Comparison of ENCODE assay signal across 21 cellular contexts in the genomic region with DNA sequence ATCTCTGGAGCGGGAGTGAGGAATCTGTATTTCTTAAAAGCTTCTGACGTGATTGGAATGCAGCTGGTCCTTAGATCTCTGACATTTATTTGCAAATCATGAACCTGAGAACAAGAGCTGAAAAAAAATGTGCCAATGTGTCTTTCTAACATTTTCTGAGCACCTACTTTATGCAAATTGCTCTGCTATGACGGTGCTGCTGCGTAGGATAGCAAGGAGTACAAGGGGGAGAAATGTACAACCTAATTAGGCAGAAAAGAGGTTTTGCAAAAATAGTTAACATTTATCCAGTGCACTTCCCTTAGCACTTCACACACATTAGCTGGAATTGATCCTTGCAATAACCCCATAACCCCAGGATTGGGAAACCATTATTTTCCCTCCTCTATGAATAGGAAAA.
A peak's percentile ranks its signal among the peaks of the same experiment; 100 is the strongest.
DNase-seq lines count a peak whose midpoint lies in the region; ATAC-seq and TF ChIP-seq lines count a peak whose summit lies in the region.
"Had no signal": no experiment of that assay in that cellular context is flagged by ENCODE, and none has a peak within 500 bp of the region (broad histone marks: within the 10 kb centered on the region; RNA-seq: fewer than 3 reads in every experiment).

No MANE protein-coding gene starts in this region.

- H3K27me3 Mint-ChIP-seq in HFFc6 (ENCODE audit: insufficient read depth), result peaks cover 20% of the 10 kb centered on the region; the same call in 1 of the 2 replicates
- H3K27me3 Mint-ChIP-seq: CD4-positive, CD25-positive, alpha-beta regulatory T cell; CD8-positive, alpha-beta memory T cell had no signal

- no peak overlapping the region for H3K27ac Mint-ChIP-seq in HFFc6
- H3K27ac Mint-ChIP-seq: CD14-positive monocyte; CD4-positive, alpha-beta memory T cell; CD4-positive, CD25-positive, alpha-beta regulatory T cell; CD8-positive, alpha-beta memory T cell had no signal

- H3K9me3 Mint-ChIP-seq in HFFc6, result no peaks in the 10 kb centered on the region
- H3K9me3 Mint-ChIP-seq: CD4-positive, alpha-beta memory T cell; CD8-positive, alpha-beta memory T cell had no signal

- peak overlapping the region; percentile 38 for H3K27ac ChIP-seq in caudate nucleus (ENCODE audit: low read depth, low read length)
- H3K27ac ChIP-seq: BLaER1 had no signal

- no peak for TF ChIP-seq CTCF in HFFc6 (IDR thresholded peaks at IDR 0.05)

- H3K36me3 Mint-ChIP-seq in HFFc6 (ENCODE audit: low read depth), result no peaks in the 10 kb centered on the region
- H3K36me3 Mint-ChIP-seq: CD14-positive monocyte; CD4-positive, alpha-beta memory T cell; CD4-positive, CD25-positive, alpha-beta regulatory T cell; CD8-positive, alpha-beta memory T cell had no signal

- peak in 23 of 61 donors; percentile 7 to 89 (median 45) for DNase-seq in caudate nucleus (lab: John Stamatoyannopoulos, UW)
- peak in 28 of 42 donors; percentile 16 to 84 (median 54) for DNase-seq in head of caudate nucleus
- no peak for DNase-seq in GDM1 (lab: John Stamatoyannopoulos, UW)
- DNase-seq in HFFc6, result no peak
- DNase-seq: 8988T; ACHN; BE2C; CD4-positive, alpha-beta memory T cell; CD4-positive, CD25-positive, alpha-beta regulatory T cell; CD8-positive, alpha-beta memory T cell; COR-L47; DMS 273 treated with DMSO at 0.1 percent for 48 hours; DMS153; DMS53; DMS79; DND-41; EL; GF-D8 had no signal

- no peak for ATAC-seq in HG03378 (IDR thresholded peaks at IDR 0.05; ENCODE audit: unreplicated experiment)

- H3K4me3 Mint-ChIP-seq in HFFc6, result no peak overlapping the region
- H3K4me3 Mint-ChIP-seq: CD14-positive monocyte; CD4-positive, alpha-beta memory T cell; CD4-positive, CD25-positive, alpha-beta regulatory T cell; CD8-positive, alpha-beta memory T cell had no signal

- intact Hi-C loops in head of caudate nucleus (cut with DNase I), result no loop called here

- no peaks in the 10 kb centered on the region for H3K4me1 Mint-ChIP-seq in HFFc6 (ENCODE audit: low read depth)
- H3K4me1 Mint-ChIP-seq: CD14-positive monocyte; CD4-positive, alpha-beta memory T cell; CD8-positive, alpha-beta memory T cell had no signal

Comparison
In these comparisons a context has a peak if more than half of its experiments do, and no peak if none do; other contexts are left out.
1. DNase-seq: peak in head of caudate nucleus (28 of 42); none in GDM1 (single experiment) and HFFc6 (single experiment).